ENCODE assay signal across 8 cellular contexts in genomic region chr6:26156105-26156849, GRCh38.
DNase-seq lines count a peak whose midpoint lies in the region; ATAC-seq and TF ChIP-seq lines count a peak whose summit lies in the region.

No MANE protein-coding gene starts in this region.

- H3K36me3 ChIP-seq in colonic mucosa = no peaks in the 10 kb centered on the region

- no peaks in the 10 kb centered on the region for H3K4me1 ChIP-seq in colonic mucosa

- DNase-seq in AG09309 (ENCODE audit: low read depth) (no peak), NCI-H460 (ENCODE audit: extremely low read depth, low read depth) (peak; percentile 85), colonic mucosa (peak; percentile 93), left kidney (ENCODE audit: low read depth, low spot score) (peak; percentile 97)
- peak; percentile 69 to 76 for DNase-seq in activated CD4-positive, alpha-beta T cell treated with anti-CD3 and anti-CD28 coated beads for 4 hours
- peak; percentile 68 to 76 (median 76) for DNase-seq in stimulated activated CD4-positive, alpha-beta T cell treated with anti-CD3 and anti-CD28 coated beads, Interleukin-1b, Interleukin-23, amount 100 ng/mL, for 24 hours (ENCODE audit: low read depth in 4 of 4, low spot score in 1 of 4)

- H3K27me3 ChIP-seq in colonic mucosa = no peaks in the 10 kb centered on the region

- peak overlapping the region; percentile 98 for H3K27ac ChIP-seq in colonic mucosa

- H3K9me3 ChIP-seq in colonic mucosa = no peaks in the 10 kb centered on the region

- H3K4me3 ChIP-seq in AG09309 (ENCODE audit: control insufficient read depth, low read depth, low read length) = peak overlapping the region; percentile 71
- H3K4me3 ChIP-seq in colonic mucosa = peak overlapping the region; percentile 50

- H3K9ac ChIP-seq in colonic mucosa (ENCODE audit: low read depth in 2 of 2, low read length in 2 of 2) = peak overlapping the region; percentile 91 to 93

- TF ChIP-seq CTCF in AG09309 (IDR thresholded peaks at IDR 0.05; ENCODE audit: control insufficient read depth, insufficient read depth, low read depth, low read length, missing control alignments) (no peak), colonic mucosa (IDR thresholded peaks at IDR 0.05) (no peak)

- ATAC-seq in GM19025 (IDR thresholded peaks at IDR 0.05; ENCODE audit: low read depth, unreplicated experiment) = peak; percentile 50
- peak; percentile 48 for ATAC-seq in HG03280 (IDR thresholded peaks at IDR 0.05; ENCODE audit: unreplicated experiment)

- intact Hi-C loops in colonic mucosa (cut with DNase I) = loop anchor here (2.0 to 5.0 kb wide), 2 partner anchors 31 to 41 kb away; a partner anchor contains a TSS
